In genomic region chr7:79451580-79451979, GRCh38 we compare ENCODE assay signal across 9 cellular contexts. TPM values are rescaled to one million over a fixed set of nuclear protein-coding genes. Genes with fewer than 3 reads are reported as not detected.
A peak's percentile ranks its signal among the peaks of the same experiment; 100 is the strongest.
DNase-seq lines count a peak whose midpoint lies in the region; ATAC-seq and TF ChIP-seq lines count a peak whose summit lies in the region.
"Had no signal": no experiment of that assay in that cellular context is flagged by ENCODE, and none has a peak within 500 bp of the region (broad histone marks: within the 10 kb centered on the region; RNA-seq: fewer than 3 reads in every experiment).

No MANE protein-coding gene starts in this region.

- H3K9ac ChIP-seq in iPS-18a (ENCODE audit: low read length), result no peak overlapping the region
- H3K9ac ChIP-seq in skeletal muscle tissue (ENCODE audit: low read depth in 1 of 3, low read length in 3 of 3), result peak overlapping the region in 2 of 3 donors; percentile 90 to 91

- H3K4me1 Mint-ChIP-seq in stimulated activated effector memory CD8-positive, alpha-beta T cell treated with anti-CD3 and anti-CD28 coated beads, Interleukin-12 subunit alpha, Interleukin-12 subunit beta, amount 100 ng/mL, for 72 hours, result no peaks in the 10 kb centered on the region

- in situ Hi-C loops in G401 (cut with HindIII; ENCODE audit: low sequenced_read_pairs), result no loop called here

- no peak overlapping the region for H3K27ac Mint-ChIP-seq in stimulated activated effector memory CD8-positive, alpha-beta T cell treated with anti-CD3 and anti-CD28 coated beads, Interleukin-12 subunit alpha, Interleukin-12 subunit beta, amount 100 ng/mL, for 72 hours
- H3K27ac Mint-ChIP-seq: T-helper 1 cell treated with Interleukin-12 subunit alpha and Interleukin-12 subunit beta and Interleukin-4 antibody, amounts not matched to agents 30 μg/mL and 1 μg/mL, for 36 hours had no signal

- no peak for DNase-seq in adrenal gland
- DNase-seq in G401 (ENCODE audit: low spot score), result no peak
- no peak for DNase-seq in effector CD8-positive, alpha-beta T cell (lab: John Stamatoyannopoulos, UW)
- no peak for DNase-seq in stimulated activated effector memory CD8-positive, alpha-beta T cell treated with anti-CD3 and anti-CD28 coated beads, Interleukin-12 subunit alpha, Interleukin-12 subunit beta, amount 100 ng/mL, for 72 hours (ENCODE audit: low spot score in 2 of 2)

- H3K36me3 ChIP-seq in HEK293 (ENCODE audit: control insufficient read depth in 2 of 2, insufficient read depth in 1 of 2, low read length in 2 of 2), result no peaks in the 10 kb centered on the region
- H3K36me3 ChIP-seq in adrenal gland (replicated peaks in 1 of 2), result no peaks in the 10 kb centered on the region
- no peaks in the 10 kb centered on the region for H3K36me3 ChIP-seq in iPS-18a (ENCODE audit: control insufficient read depth, low read depth, low read length)
- no peaks in the 10 kb centered on the region for H3K36me3 ChIP-seq in skeletal muscle tissue (ENCODE audit: control insufficient read depth in 3 of 3, insufficient read depth in 3 of 3, low read length in 3 of 3)

- no peaks in the 10 kb centered on the region for H3K27me3 ChIP-seq in adrenal gland
- H3K27me3 ChIP-seq in iPS-18a (ENCODE audit: control insufficient read depth, insufficient read depth, low read length), result peaks cover 64% of the 10 kb centered on the region
- H3K27me3 ChIP-seq in skeletal muscle tissue (ENCODE audit: control insufficient read depth in 3 of 3, insufficient read depth in 3 of 3, low read length in 3 of 3), result no peaks in the 10 kb centered on the region

- TF ChIP-seq CTCF in HEK293 (tag by site-specific recombination; IDR thresholded peaks at IDR 0.05) (no peak), adrenal gland (IDR thresholded peaks at IDR 0.05) (no peak)

- WGBS in adrenal gland, 4 donors, result 26 to 37% (median 33%) methylated on average over 8 of the region's 8 CpGs

- no peaks in the 10 kb centered on the region for H3K9me3 ChIP-seq in HEK293 (ENCODE audit: control insufficient read depth, insufficient read depth, low read depth, low read length)
- no peaks in the 10 kb centered on the region for H3K9me3 ChIP-seq in adrenal gland (replicated peaks in 1 of 3)
- H3K9me3 ChIP-seq in iPS-18a (ENCODE audit: control insufficient read depth, low read depth, low read length), result no peaks in the 10 kb centered on the region
- no peaks in the 10 kb centered on the region for H3K9me3 ChIP-seq in skeletal muscle tissue (ENCODE audit: control insufficient read depth in 3 of 3, low read length in 3 of 3)

- H3K9me3 Mint-ChIP-seq in stimulated activated effector memory CD8-positive, alpha-beta T cell treated with anti-CD3 and anti-CD28 coated beads, Interleukin-12 subunit alpha, Interleukin-12 subunit beta, amount 100 ng/mL, for 72 hours, result peaks cover 11% of the 10 kb centered on the region
- H3K9me3 Mint-ChIP-seq: T-helper 1 cell treated with Interleukin-12 subunit alpha and Interleukin-12 subunit beta and Interleukin-4 antibody, amounts not matched to agents 30 μg/mL and 1 μg/mL, for 36 hours had no signal

- H3K4me3 Mint-ChIP-seq in stimulated activated effector memory CD8-positive, alpha-beta T cell treated with anti-CD3 and anti-CD28 coated beads, Interleukin-12 subunit alpha, Interleukin-12 subunit beta, amount 100 ng/mL, for 72 hours, result no peak overlapping the region
- H3K4me3 Mint-ChIP-seq: T-helper 1 cell treated with Interleukin-12 subunit alpha and Interleukin-12 subunit beta and Interleukin-4 antibody, amounts not matched to agents 30 μg/mL and 1 μg/mL, for 36 hours had no signal

- H3K4me3 ChIP-seq in HEK293 (ENCODE audit: low read depth, low read length) (peak overlapping the region; percentile 59), adrenal gland (peak overlapping the region in 3 of 4 donors; percentile 69 to 91 (median 85)), iPS-18a (ENCODE audit: low read length) (peak overlapping the region; percentile 72), skeletal muscle tissue (ENCODE audit: low read length in 3 of 3) (peak overlapping the region; percentile 75 to 92 (median 92))

- CTCF ChIA-PET in HEK293 (lab: Yijun Ruan, JAX), result interaction anchor here (0.6 to 0.8 kb wide), 2 partner anchors 79 to 178 kb away, joined by 3 to 4 read pairs; no protein-coding TSS in a partner anchor

- peaks cover 3% of the 10 kb centered on the region for H3K4me1 ChIP-seq in HEK293 (ENCODE audit: control insufficient read depth, insufficient read depth, low read length)
- peaks cover 21 to 31% of the 10 kb centered on the region in 2 donors for H3K4me1 ChIP-seq in adrenal gland (replicated peaks in 1 of 2)
- H3K4me1 ChIP-seq in iPS-18a (ENCODE audit: control insufficient read depth, low read depth, low read length), result peaks cover 4% of the 10 kb centered on the region
- H3K4me1 ChIP-seq in skeletal muscle tissue (ENCODE audit: control insufficient read depth in 3 of 3, insufficient read depth in 3 of 3, low read length in 3 of 3), result peaks cover 7 to 30% (median 19%) of the 10 kb centered on the region in 3 donors

- H3K27ac ChIP-seq in HEK293 (ENCODE audit: extremely low read depth, low read depth, low read length), result peak overlapping the region; percentile 67
- H3K27ac ChIP-seq in adrenal gland, result peak overlapping the region in 4 of 5 donors; percentile 95 to 98 (median 97)
- H3K27ac ChIP-seq in iPS-18a (ENCODE audit: low read length), result no peak overlapping the region
- peak overlapping the region; percentile 83 for H3K27ac ChIP-seq in skeletal muscle tissue (ENCODE audit: low read depth, low read length)

- TF ChIP-seq POLR2A in adrenal gland (IDR thresholded peaks at IDR 0.05), result no peak

- ATAC-seq in GM18520 (IDR thresholded peaks at IDR 0.05; ENCODE audit: unreplicated experiment), result no peak
- ATAC-seq in stimulated activated effector memory CD8-positive, alpha-beta T cell treated with anti-CD3 and anti-CD28 coated beads, Interleukin-12 subunit alpha, Interleukin-12 subunit beta, amount 100 ng/mL, for 72 hours, result no peak

- intact Hi-C loops in adrenal gland (cut with DNase I), result no loop called here

- H3K36me3 Mint-ChIP-seq in stimulated activated effector memory CD8-positive, alpha-beta T cell treated with anti-CD3 and anti-CD28 coated beads, Interleukin-12 subunit alpha, Interleukin-12 subunit beta, amount 100 ng/mL, for 72 hours, result no peaks in the 10 kb centered on the region

- POLR2A ChIA-PET in HEK293 (lab: Yijun Ruan, JAX), result interaction anchor here (0.8 kb wide), 1 partner anchor 45 kb away, joined by 3 read pairs; no protein-coding TSS in a partner anchor

TF ChIP-seq in HEK293, 187 proteins besides CTCF, POLR2A, EP300 and RAD21 (continues in another document):
- TF ChIP-seq ZNF707 (tag by site-specific recombination; IDR thresholded peaks at IDR 0.05) (no peak), PRDM4 (tag by site-specific recombination; IDR thresholded peaks at IDR 0.05) (no peak), HIC1 (tag by site-specific recombination; IDR thresholded peaks at IDR 0.05) (no peak), ZNF2 (tag by site-specific recombination; IDR thresholded peaks at IDR 0.05) (no peak)
- TF ChIP-seq, protein P1, sequence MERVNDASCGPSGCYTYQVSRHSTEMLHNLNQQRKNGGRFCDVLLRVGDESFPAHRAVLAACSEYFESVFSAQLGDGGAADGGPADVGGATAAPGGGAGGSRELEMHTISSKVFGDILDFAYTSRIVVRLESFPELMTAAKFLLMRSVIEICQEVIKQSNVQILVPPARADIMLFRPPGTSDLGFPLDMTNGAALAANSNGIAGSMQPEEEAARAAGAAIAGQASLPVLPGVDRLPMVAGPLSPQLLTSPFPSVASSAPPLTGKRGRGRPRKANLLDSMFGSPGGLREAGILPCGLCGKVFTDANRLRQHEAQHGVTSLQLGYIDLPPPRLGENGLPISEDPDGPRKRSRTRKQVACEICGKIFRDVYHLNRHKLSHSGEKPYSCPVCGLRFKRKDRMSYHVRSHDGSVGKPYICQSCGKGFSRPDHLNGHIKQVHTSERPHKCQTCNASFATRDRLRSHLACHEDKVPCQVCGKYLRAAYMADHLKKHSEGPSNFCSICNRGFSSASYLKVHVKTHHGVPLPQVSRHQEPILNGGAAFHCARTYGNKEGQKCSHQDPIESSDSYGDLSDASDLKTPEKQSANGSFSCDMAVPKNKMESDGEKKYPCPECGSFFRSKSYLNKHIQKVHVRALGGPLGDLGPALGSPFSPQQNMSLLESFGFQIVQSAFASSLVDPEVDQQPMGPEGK (tag by site-specific recombination; IDR thresholded peaks at IDR 0.05), result no peak

RNA-seq across cellular contexts. Expression of gene MAGI2, which starts 1.9 kb away (rescaled TPM):
- total RNA-seq in adrenal gland (10 to 100 TPM in 7 of 8 donors, 1 to 10 TPM in 1; 7.7 to 37.1 (median 19.1) TPM), skeletal muscle tissue (4.2 TPM)
- 1 to 10 TPM; 3.2 to 8.9 (median 7.2) TPM for polyA plus RNA-seq in adrenal gland
- not detected in 2 replicates for total RNA-seq in G401 (2014; rRNA removed; shearing (Covaris generic))
